Comparison of ENCODE assay signal across 8 cellular contexts in the genomic region with DNA sequence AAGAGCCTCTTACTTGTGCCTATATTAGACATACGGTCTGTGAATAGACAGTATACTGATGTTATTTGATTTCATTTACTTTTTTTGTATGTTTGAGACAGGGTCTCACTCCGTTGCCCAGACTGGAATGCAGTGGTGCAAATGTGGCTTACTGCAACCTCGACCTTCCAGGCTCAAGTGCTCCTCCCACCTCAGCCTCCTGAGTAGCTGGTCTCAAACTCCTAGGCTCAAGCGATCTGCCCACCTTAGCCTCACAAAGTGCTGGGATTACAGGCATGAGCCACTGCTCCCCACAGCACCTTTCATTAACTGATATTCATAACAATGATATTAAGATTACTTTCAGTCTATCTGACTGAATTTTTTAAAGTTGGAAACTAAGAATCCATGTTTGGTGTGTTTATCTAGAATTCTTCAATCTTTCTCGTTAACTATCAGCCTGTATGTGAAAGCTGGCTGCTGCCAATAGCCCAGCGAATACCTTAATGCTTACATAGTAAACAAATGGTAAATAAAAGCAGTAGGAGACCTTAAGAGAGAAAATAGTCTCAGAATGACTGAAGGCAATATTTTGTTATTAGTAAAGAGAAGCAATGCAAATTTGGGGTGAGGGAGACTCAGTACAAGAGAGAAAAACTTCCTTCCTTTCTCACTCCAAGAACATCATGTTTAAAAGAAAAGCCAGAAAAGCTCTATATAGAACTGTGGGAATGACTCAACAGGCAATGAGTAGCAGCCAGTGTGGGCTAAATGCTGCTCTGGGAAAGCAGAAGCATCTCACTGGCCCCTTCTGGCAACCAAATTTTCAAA.
DNase-seq lines count a peak whose midpoint lies in the region; ATAC-seq and TF ChIP-seq lines count a peak whose summit lies in the region.

No MANE protein-coding gene starts in this region.

- CTCF ChIA-PET in activated B cell treated with CpG ODN at 0.5 μM for 24 hours (lab: Charles Lee), result interaction anchor here (1.0 to 12.5 kb wide), 8 partner anchors 8 to 364 kb away, joined by 3 to 215 read pairs (median 4); no protein-coding TSS in a partner anchor

- H3K27me3 Mint-ChIP-seq in activated B cell treated with CpG ODN at 0.5 μM for 24 hours, result no peaks in the 10 kb centered on the region
- no peaks in the 10 kb centered on the region for H3K27me3 Mint-ChIP-seq in stimulated activated naive B cell treated with anti-CD40 and anti-IgM and Interleukin-4, amounts not matched to agents 10 μg/mL and 1 μg/mL and 100 μg/mL, for 72 hours

- H3K4me1 Mint-ChIP-seq in activated B cell treated with CpG ODN at 0.5 μM for 24 hours, result peaks cover 61% of the 10 kb centered on the region
- peaks cover 42 to 51% of the 10 kb centered on the region in 2 donors for H3K4me1 Mint-ChIP-seq in stimulated activated naive B cell treated with anti-CD40 and anti-IgM and Interleukin-4, amounts not matched to agents 10 μg/mL and 1 μg/mL and 100 μg/mL, for 72 hours

- peak overlapping the region; percentile 73 for H3K27ac ChIP-seq in cardiac muscle cell

- H3K9me3 ChIP-seq in cardiac muscle cell (ENCODE audit: low read depth), result no peaks in the 10 kb centered on the region

- no peak overlapping the region for H3K4me3 ChIP-seq in cardiac muscle cell

- ATAC-seq in HG02610 (IDR thresholded peaks at IDR 0.05; ENCODE audit: unreplicated experiment) (peak; percentile 77), activated B cell treated with CpG ODN at 0.5 μM for 24 hours (ENCODE audit: low read depth) (no peak), GM19467 (IDR thresholded peaks at IDR 0.05; ENCODE audit: unreplicated experiment) (no peak), HG02642 (IDR thresholded peaks at IDR 0.05; ENCODE audit: poor library complexity, unreplicated experiment) (no peak)
- ATAC-seq in stimulated activated naive B cell treated with anti-CD40 and anti-IgM and Interleukin-4, amounts not matched to agents 10 μg/mL and 1 μg/mL and 100 μg/mL, for 72 hours (replicated peaks), result peak; percentile 67 to 80

- POLR2A ChIA-PET in activated B cell treated with CpG ODN at 0.5 μM for 24 hours (lab: Charles Lee), result interaction anchor here (0.9 to 2.7 kb wide), 4 partner anchors 58 to 112 kb away, joined by 3 to 23 read pairs (median 12); partner anchors contain the start of gene MRTFA

- peak overlapping the region; percentile 83 for H3K27ac Mint-ChIP-seq in activated B cell treated with CpG ODN at 0.5 μM for 24 hours
- H3K27ac Mint-ChIP-seq in stimulated activated naive B cell treated with anti-CD40 and anti-IgM and Interleukin-4, amounts not matched to agents 10 μg/mL and 1 μg/mL and 100 μg/mL, for 72 hours, result peak overlapping the region; percentile 69

- H3K36me3 ChIP-seq in cardiac muscle cell, result no peaks in the 10 kb centered on the region

- no peaks in the 10 kb centered on the region for H3K9me3 Mint-ChIP-seq in activated B cell treated with CpG ODN at 0.5 μM for 24 hours
- no peaks in the 10 kb centered on the region for H3K9me3 Mint-ChIP-seq in stimulated activated naive B cell treated with anti-CD40 and anti-IgM and Interleukin-4, amounts not matched to agents 10 μg/mL and 1 μg/mL and 100 μg/mL, for 72 hours

- intact Hi-C loops in activated B cell treated with CpG ODN at 0.5 μM for 24 hours (cut with micrococcal nuclease), result no loop called here

- peaks cover 4% of the 10 kb centered on the region for H3K36me3 Mint-ChIP-seq in activated B cell treated with CpG ODN at 0.5 μM for 24 hours (ENCODE audit: low read depth)
- no peaks in the 10 kb centered on the region for H3K36me3 Mint-ChIP-seq in stimulated activated naive B cell treated with anti-CD40 and anti-IgM and Interleukin-4, amounts not matched to agents 10 μg/mL and 1 μg/mL and 100 μg/mL, for 72 hours

- peak overlapping the region; percentile 75 for H3K4me3 Mint-ChIP-seq in activated B cell treated with CpG ODN at 0.5 μM for 24 hours
- H3K4me3 Mint-ChIP-seq in stimulated activated naive B cell treated with anti-CD40 and anti-IgM and Interleukin-4, amounts not matched to agents 10 μg/mL and 1 μg/mL and 100 μg/mL, for 72 hours, result peak overlapping the region in 1 of 2 donors; percentile 29

- peaks cover 39% of the 10 kb centered on the region for H3K4me1 ChIP-seq in cardiac muscle cell (ENCODE audit: low read depth)

- no peak for TF ChIP-seq CTCF in activated B cell treated with CpG ODN at 0.5 μM for 24 hours (IDR thresholded peaks at IDR 0.05)
- TF ChIP-seq CTCF in cardiac muscle cell (IDR thresholded peaks at IDR 0.05; ENCODE audit: low read depth, low read length), result no peak

- no peaks in the 10 kb centered on the region for H3K27me3 ChIP-seq in cardiac muscle cell

- DNase-seq in AG08396 (ENCODE audit: low spot score), result peak; percentile 72
- DNase-seq in activated B cell treated with CpG ODN at 0.5 μM for 24 hours, result no peak
- peak in 1 of 2 donors; percentile 57 for DNase-seq in cardiac muscle cell (ENCODE audit: low read depth in 1 of 2, low spot score in 1 of 2)
- peak; percentile 13 for DNase-seq in stimulated activated naive B cell treated with anti-CD40 and anti-IgM and Interleukin-4, amounts not matched to agents 10 μg/mL and 1 μg/mL and 100 μg/mL, for 72 hours
- DNase-seq in stimulated activated CD8-positive, alpha-beta memory T cell treated with anti-CD3 and anti-CD28 coated beads, Interleukin-4, amount 100 ng/mL, for 48 hours, result no peak

Comparison
In these comparisons a context has a peak if more than half of its experiments do, and no peak if none do; other contexts are left out.
1. DNase-seq: peak in AG08396 (single experiment) and stimulated activated naive B cell treated with anti-CD40 and anti-IgM and Interleukin-4, amounts not matched to agents 10 μg/mL and 1 μg/mL and 100 μg/mL, for 72 hours (single experiment); none in activated B cell treated with CpG ODN at 0.5 μM for 24 hours (single experiment) and stimulated activated CD8-positive, alpha-beta memory T cell treated with anti-CD3 and anti-CD28 coated beads, Interleukin-4, amount 100 ng/mL, for 48 hours (single experiment).
2. ATAC-seq: peak in HG02610 (single experiment) and stimulated activated naive B cell treated with anti-CD40 and anti-IgM and Interleukin-4, amounts not matched to agents 10 μg/mL and 1 μg/mL and 100 μg/mL, for 72 hours (2 of 2); none in activated B cell treated with CpG ODN at 0.5 μM for 24 hours (single experiment), GM19467 (single experiment) and HG02642 (single experiment).